Comparison of ENCODE assay signal across 23 cellular contexts in genomic region chr14:22143360-22143759, GRCh38.
"Had no signal": no experiment of that assay in that cellular context is flagged by ENCODE, and none has a peak within 500 bp of the region (broad histone marks: within the 10 kb centered on the region; RNA-seq: fewer than 3 reads in every experiment).

No MANE protein-coding gene starts in this region.

- H3K27ac Mint-ChIP-seq: activated B cell treated with CpG ODN at 0.5 μM for 24 hours; activated CD8-positive, alpha-beta memory T cell treated with anti-CD3 and anti-CD28 coated beads, Interleukin-2, amount 10 ng/mL, durations not matched to agents 7 days and 5 days; activated naive CD8-positive, alpha-beta T cell; activated T-cell treated with anti-CD3 and anti-CD28 coated beads, Interleukin-2, amount 50 U/mL, for 24 hours; memory B cell; natural killer cell; progenitor cell of endocrine pancreas; stimulated activated naive CD8-positive, alpha-beta T cell treated with anti-CD3 and anti-CD28 coated beads, Interleukin-15, Interleukin-2, amounts not matched to agents 100 ng/mL and 50 ng/mL, for 24 hours; T-helper 2 cell treated with Interferon-gamma antibody and Interleukin-4, amounts not matched to agents 5 μg/mL and 100 μg/mL, for 36 hours had no signal

- H3K27ac ChIP-seq: body of pancreas, coronary artery, heart right ventricle, left ventricle myocardium inferior, testis, upper lobe of left lung had no signal

- FAIRE-seq: frontal cortex, small intestine had no signal

- H3K9me3 ChIP-seq: body of pancreas, heart right ventricle, left ventricle myocardium inferior, testis, upper lobe of left lung had no signal

- ATAC-seq: activated CD8-positive, alpha-beta memory T cell treated with anti-CD3 and anti-CD28 coated beads, Interleukin-2, amount 10 ng/mL, durations not matched to agents 7 days and 5 days; body of pancreas; heart right ventricle; natural killer cell; right cardiac atrium had no signal

- H3K27me3 ChIP-seq: body of pancreas, testis, upper lobe of left lung had no signal

- DNase-seq: activated B cell treated with CpG ODN at 0.5 μM for 24 hours; activated CD8-positive, alpha-beta memory T cell treated with anti-CD3 and anti-CD28 coated beads, Interleukin-2, amount 10 ng/mL, durations not matched to agents 7 days and 5 days; activated effector memory CD4-positive, alpha-beta T cell treated with anti-CD3 and anti-CD28 coated beads, Interleukin-2, amount 50 U/mL, for 16 hours; activated T-cell treated with anti-CD3 and anti-CD28 coated beads, Interleukin-2, amount 50 U/mL, for 24 hours; amygdala; body of pancreas; heart right ventricle; left ventricle myocardium inferior; natural killer cell; nucleus accumbens; right cardiac atrium; small intestine; stimulated activated CD4-positive, alpha-beta T cell treated with anti-CD3 and anti-CD28 coated beads, Interleukin-4, amount 100 ng/mL, for 24 hours; testis; upper lobe of left lung had no signal

- H3K4me3 ChIP-seq: body of pancreas, coronary artery, heart right ventricle, left ventricle myocardium inferior, testis, upper lobe of left lung had no signal

- H3K4me1 ChIP-seq: body of pancreas, heart right ventricle, left ventricle myocardium inferior, testis, upper lobe of left lung had no signal

- H3K9me3 Mint-ChIP-seq: activated B cell treated with CpG ODN at 0.5 μM for 24 hours; activated T-cell treated with anti-CD3 and anti-CD28 coated beads, Interleukin-2, amount 50 U/mL, for 24 hours; central memory CD8-positive, alpha-beta T cell; memory B cell; natural killer cell; stimulated activated naive CD8-positive, alpha-beta T cell treated with anti-CD3 and anti-CD28 coated beads, Interleukin-15, Interleukin-2, amounts not matched to agents 100 ng/mL and 50 ng/mL, for 24 hours; T-helper 2 cell treated with Interferon-gamma antibody and Interleukin-4, amounts not matched to agents 5 μg/mL and 100 μg/mL, for 36 hours had no signal

- H3K4me3 Mint-ChIP-seq: activated B cell treated with CpG ODN at 0.5 μM for 24 hours; activated CD8-positive, alpha-beta memory T cell treated with anti-CD3 and anti-CD28 coated beads, Interleukin-2, amount 10 ng/mL, durations not matched to agents 7 days and 5 days; activated naive CD8-positive, alpha-beta T cell; activated T-cell treated with anti-CD3 and anti-CD28 coated beads, Interleukin-2, amount 50 U/mL, for 24 hours; central memory CD8-positive, alpha-beta T cell; memory B cell; natural killer cell; stimulated activated naive CD8-positive, alpha-beta T cell treated with anti-CD3 and anti-CD28 coated beads, Interleukin-15, Interleukin-2, amounts not matched to agents 100 ng/mL and 50 ng/mL, for 24 hours; T-helper 2 cell treated with Interferon-gamma antibody and Interleukin-4, amounts not matched to agents 5 μg/mL and 100 μg/mL, for 36 hours had no signal

- H3K4me1 Mint-ChIP-seq: activated B cell treated with CpG ODN at 0.5 μM for 24 hours; activated CD8-positive, alpha-beta memory T cell treated with anti-CD3 and anti-CD28 coated beads, Interleukin-2, amount 10 ng/mL, durations not matched to agents 7 days and 5 days; central memory CD8-positive, alpha-beta T cell; memory B cell; natural killer cell had no signal

- H3K36me3 Mint-ChIP-seq: activated CD8-positive, alpha-beta memory T cell treated with anti-CD3 and anti-CD28 coated beads, Interleukin-2, amount 10 ng/mL, durations not matched to agents 7 days and 5 days; activated naive CD8-positive, alpha-beta T cell; memory B cell; natural killer cell had no signal

- H3K27me3 Mint-ChIP-seq: activated CD8-positive, alpha-beta memory T cell treated with anti-CD3 and anti-CD28 coated beads, Interleukin-2, amount 10 ng/mL, durations not matched to agents 7 days and 5 days; activated naive CD8-positive, alpha-beta T cell; activated T-cell treated with anti-CD3 and anti-CD28 coated beads, Interleukin-2, amount 50 U/mL, for 24 hours; central memory CD8-positive, alpha-beta T cell had no signal

- H3K36me3 ChIP-seq: heart right ventricle, left ventricle myocardium inferior, upper lobe of left lung had no signal
